Comparison of ENCODE assay signal across 1 cellular context in the genomic region with DNA sequence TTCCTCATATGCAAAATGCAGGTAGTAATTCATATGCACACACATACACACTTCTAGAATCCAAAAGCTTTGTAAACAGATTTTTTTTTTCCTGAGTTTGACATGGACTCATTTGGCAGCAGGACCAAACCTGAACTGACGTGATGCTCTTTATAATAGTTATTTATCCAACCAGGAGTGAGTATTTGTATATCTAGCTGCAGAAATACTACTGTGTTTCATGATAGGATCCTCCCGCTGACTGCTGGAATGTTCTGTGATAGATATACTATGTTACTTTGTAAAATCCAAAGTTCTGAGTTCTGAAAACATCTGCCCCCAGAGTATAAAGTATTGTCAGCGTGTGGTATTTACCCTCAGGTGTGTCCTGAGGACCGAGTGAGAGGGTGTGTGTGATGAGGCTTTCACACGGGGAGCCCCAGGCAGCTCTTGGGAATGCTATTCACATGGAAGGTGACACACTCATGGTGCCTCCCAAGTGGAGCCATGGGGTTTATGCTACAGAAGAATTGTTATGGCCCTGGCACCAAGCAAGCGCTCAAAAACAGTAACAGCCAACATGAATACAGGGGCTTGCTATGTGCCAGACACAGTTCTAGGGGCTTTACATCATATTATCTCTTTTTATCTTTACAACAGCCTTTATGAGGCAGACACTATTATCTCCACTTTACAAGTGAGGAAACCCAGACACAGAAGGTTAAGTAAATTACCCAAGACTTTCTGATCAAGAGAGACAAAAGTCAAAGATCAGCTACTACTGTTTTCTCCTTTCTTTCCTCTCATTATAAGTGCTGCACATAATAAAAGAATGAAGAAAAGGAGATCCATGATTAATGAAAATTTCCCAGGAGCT.
TF ChIP-seq lines count a peak whose summit lies in the region.

No MANE protein-coding gene starts in this region.

TF ChIP-seq in K562, 482 proteins besides CTCF, POLR2A, EP300 and RAD21:
- TF ChIP-seq TCF3 (CRISPR knock-in tag; IDR thresholded peaks at IDR 0.05) = 0 out of 2 replicates have a peak, but pooled peaks have one; percentile 7
- TF ChIP-seq NR4A1 (CRISPR knock-in tag; IDR thresholded peaks at IDR 0.05) = peak; percentile 64; the same call in 1 of the 2 replicates
- TF ChIP-seq NR4A1 (tag; IDR thresholded peaks at IDR 0.05) = no peak
- TF ChIP-seq SRSF9 (IDR thresholded peaks at IDR 0.05; ENCODE audit: borderline replicate concordance, low read depth, low read length) = no peak
- no peak for TF ChIP-seq ZNF583 (CRISPR knock-in tag; IDR thresholded peaks at IDR 0.05)
- no peak for TF ChIP-seq GATA2 (CRISPR knock-in tag; IDR thresholded peaks at IDR 0.05)
- TF ChIP-seq HDAC2 (IDR thresholded peaks at IDR 0.05) = no peak
- TF ChIP-seq, protein P1, sequence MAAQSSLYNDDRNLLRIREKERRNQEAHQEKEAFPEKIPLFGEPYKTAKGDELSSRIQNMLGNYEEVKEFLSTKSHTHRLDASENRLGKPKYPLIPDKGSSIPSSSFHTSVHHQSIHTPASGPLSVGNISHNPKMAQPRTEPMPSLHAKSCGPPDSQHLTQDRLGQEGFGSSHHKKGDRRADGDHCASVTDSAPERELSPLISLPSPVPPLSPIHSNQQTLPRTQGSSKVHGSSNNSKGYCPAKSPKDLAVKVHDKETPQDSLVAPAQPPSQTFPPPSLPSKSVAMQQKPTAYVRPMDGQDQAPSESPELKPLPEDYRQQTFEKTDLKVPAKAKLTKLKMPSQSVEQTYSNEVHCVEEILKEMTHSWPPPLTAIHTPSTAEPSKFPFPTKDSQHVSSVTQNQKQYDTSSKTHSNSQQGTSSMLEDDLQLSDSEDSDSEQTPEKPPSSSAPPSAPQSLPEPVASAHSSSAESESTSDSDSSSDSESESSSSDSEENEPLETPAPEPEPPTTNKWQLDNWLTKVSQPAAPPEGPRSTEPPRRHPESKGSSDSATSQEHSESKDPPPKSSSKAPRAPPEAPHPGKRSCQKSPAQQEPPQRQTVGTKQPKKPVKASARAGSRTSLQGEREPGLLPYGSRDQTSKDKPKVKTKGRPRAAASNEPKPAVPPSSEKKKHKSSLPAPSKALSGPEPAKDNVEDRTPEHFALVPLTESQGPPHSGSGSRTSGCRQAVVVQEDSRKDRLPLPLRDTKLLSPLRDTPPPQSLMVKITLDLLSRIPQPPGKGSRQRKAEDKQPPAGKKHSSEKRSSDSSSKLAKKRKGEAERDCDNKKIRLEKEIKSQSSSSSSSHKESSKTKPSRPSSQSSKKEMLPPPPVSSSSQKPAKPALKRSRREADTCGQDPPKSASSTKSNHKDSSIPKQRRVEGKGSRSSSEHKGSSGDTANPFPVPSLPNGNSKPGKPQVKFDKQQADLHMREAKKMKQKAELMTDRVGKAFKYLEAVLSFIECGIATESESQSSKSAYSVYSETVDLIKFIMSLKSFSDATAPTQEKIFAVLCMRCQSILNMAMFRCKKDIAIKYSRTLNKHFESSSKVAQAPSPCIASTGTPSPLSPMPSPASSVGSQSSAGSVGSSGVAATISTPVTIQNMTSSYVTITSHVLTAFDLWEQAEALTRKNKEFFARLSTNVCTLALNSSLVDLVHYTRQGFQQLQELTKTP (IDR thresholded peaks at IDR 0.05; ENCODE audit: low read depth in 1 of 2, partially characterized antibody in 2 of 2) = peak in 1 of 2 experiments; percentile 44
- no peak for TF ChIP-seq ZNF707 (CRISPR knock-in tag; conservative IDR thresholded peaks at IDR 0.05)
- no peak for TF ChIP-seq JUNB (CRISPR knock-in tag; conservative IDR thresholded peaks at IDR 0.05)
- no peak for TF ChIP-seq MED1 (CRISPR knock-in tag; IDR thresholded peaks at IDR 0.05; ENCODE audit: borderline replicate concordance)
- peak; percentile 17; the same call in 1 of the 2 replicates for TF ChIP-seq HDAC8 (tag; IDR thresholded peaks at IDR 0.05)
- TF ChIP-seq ILK (tag; IDR thresholded peaks at IDR 0.05; ENCODE audit: borderline replicate concordance, low read depth) = peak; percentile 13; the same call in 1 of the 2 replicates
- TF ChIP-seq HIVEP1 (CRISPR knock-in tag; IDR thresholded peaks at IDR 0.05) = no peak
- TF ChIP-seq ZBTB7A (IDR thresholded peaks at IDR 0.05; ENCODE audit: borderline replicate concordance, control insufficient read depth, low read depth, low read length) = no peak
- no peak for TF ChIP-seq TARDBP (IDR thresholded peaks at IDR 0.05)
- TF ChIP-seq ZNF311 (CRISPR knock-in tag; IDR thresholded peaks at IDR 0.05) = peak; percentile 8
- peak; percentile 42 for TF ChIP-seq RBFOX2 (IDR thresholded peaks at IDR 0.05; ENCODE audit: low read depth, low read length)
- peak; percentile 56; the same call in 1 of the 2 replicates for TF ChIP-seq HSF4 (CRISPR knock-in tag; IDR thresholded peaks at IDR 0.05; ENCODE audit: borderline replicate concordance)
- TF ChIP-seq ZNF224 (CRISPR knock-in tag; IDR thresholded peaks at IDR 0.05) = no peak
- no peak for TF ChIP-seq STAT5A (IDR thresholded peaks at IDR 0.05; ENCODE audit: borderline replicate concordance, low read length)
- TF ChIP-seq TBL1XR1 (IDR thresholded peaks at IDR 0.05; ENCODE audit: low read length in 2 of 2) = peak in 1 of 2 experiments; percentile 49; a peak in 2 of 4 replicates
- TF ChIP-seq TOE1 (IDR thresholded peaks at IDR 0.05; ENCODE audit: borderline replicate concordance) = no peak
- TF ChIP-seq TOE1 (CRISPR knock-in tag; IDR thresholded peaks at IDR 0.05; ENCODE audit: borderline replicate concordance, low read depth) = no peak
- TF ChIP-seq ZNF41 (CRISPR knock-in tag; conservative IDR thresholded peaks at IDR 0.05) = no peak
- TF ChIP-seq SFPQ (IDR thresholded peaks at IDR 0.05; ENCODE audit: low read depth, low read length) = no peak
- peak; percentile 71 for TF ChIP-seq CHD4 (IDR thresholded peaks at IDR 0.05; ENCODE audit: insufficient read depth, insufficient replicate concordance, low read depth, low read length, poor library complexity, severe bottlenecking)
- no peak for TF ChIP-seq MEIS2 (IDR thresholded peaks at IDR 0.05; ENCODE audit: partially characterized antibody)
- TF ChIP-seq GTF2E2 (tag; IDR thresholded peaks at IDR 0.05) = 0 out of 2 replicates have a peak, but pooled peaks have one; percentile 12
- TF ChIP-seq SMARCB1 (IDR thresholded peaks at IDR 0.05; ENCODE audit: insufficient read length, low read depth) = no peak
- TF ChIP-seq TEAD4 (IDR thresholded peaks at IDR 0.05; ENCODE audit: low read length) = peak; percentile 14; the same call in 1 of the 2 replicates
- TF ChIP-seq TEAD4 (CRISPR knock-in tag; IDR thresholded peaks at IDR 0.05; ENCODE audit: borderline replicate concordance) = no peak
- TF ChIP-seq ZNF449 (CRISPR knock-in tag; IDR thresholded peaks at IDR 0.05) = no peak
- peak; percentile 27; the same call in 1 of the 2 replicates for TF ChIP-seq KLF13 (tag; IDR thresholded peaks at IDR 0.05; ENCODE audit: borderline replicate concordance, low read depth)
- TF ChIP-seq TAF15 (IDR thresholded peaks at IDR 0.05; ENCODE audit: low read depth, low read length) = no peak
- TF ChIP-seq ATF1 (CRISPR knock-in tag; IDR thresholded peaks at IDR 0.05) = no peak
- no peak for TF ChIP-seq ATF1 (tag; IDR thresholded peaks at IDR 0.05)
